Comparison of ENCODE assay signal across 11 cellular contexts in genomic region chr5:73591698-73592501, GRCh38. TPM values are rescaled to one million over a fixed set of nuclear protein-coding genes. Genes with fewer than 3 reads are reported as not detected.
DNase-seq lines count a peak whose midpoint lies in the region; ATAC-seq, FAIRE-seq and TF ChIP-seq lines count a peak whose summit lies in the region.
"Had no signal": no experiment of that assay in that cellular context is flagged by ENCODE, and none has a peak within 500 bp of the region (broad histone marks: within the 10 kb centered on the region; RNA-seq: fewer than 3 reads in every experiment).

No MANE protein-coding gene starts in this region.

- no peak overlapping the region for H3K4me3 ChIP-seq in adipocyte (ENCODE audit: low read length)
- no peak overlapping the region for H3K4me3 ChIP-seq in keratinocyte (ENCODE audit: control insufficient read depth in 2 of 3, extremely low read depth in 1 of 3, insufficient read depth in 2 of 3, low read depth in 1 of 3, low read length in 3 of 3)

- H3K9ac ChIP-seq in adipocyte (ENCODE audit: low read length) (no peak overlapping the region), keratinocyte (ENCODE audit: control insufficient read depth, extremely low read depth, insufficient read depth, low read length) (no peak overlapping the region)

- intact Hi-C loops in activated CD4-positive, alpha-beta T cell treated with anti-CD3 and anti-CD28 coated beads, Interleukin-2, amount 10 ng/mL, durations not matched to agents 24 days and 14 days (cut with micrococcal nuclease): loop anchor here (1.0 to 2.0 kb wide), 2 partner anchors 200 to 1057 kb away; no protein-coding TSS in a partner anchor

- H3K4me1 Mint-ChIP-seq in activated CD4-positive, alpha-beta T cell treated with anti-CD3 and anti-CD28 coated beads, Interleukin-2, amount 10 ng/mL, durations not matched to agents 24 days and 14 days: no peaks in the 10 kb centered on the region
- H3K4me1 Mint-ChIP-seq in activated CD4-positive, alpha-beta memory T cell treated with anti-CD3 and anti-CD28 coated beads, Interleukin-2, amount 10 ng/mL, durations not matched to agents 7 days and 5 days: peaks cover 1% of the 10 kb centered on the region

- H3K27ac ChIP-seq in keratinocyte (ENCODE audit: control insufficient read depth, insufficient read depth, low read length): peak overlapping the region; percentile 33

- H3K27ac Mint-ChIP-seq in activated CD4-positive, alpha-beta T cell treated with anti-CD3 and anti-CD28 coated beads, Interleukin-2, amount 10 ng/mL, durations not matched to agents 24 days and 14 days: no peak overlapping the region
- no peak overlapping the region for H3K27ac Mint-ChIP-seq in activated CD4-positive, alpha-beta memory T cell treated with anti-CD3 and anti-CD28 coated beads, Interleukin-2, amount 10 ng/mL, durations not matched to agents 7 days and 5 days
- H3K27ac Mint-ChIP-seq: CD8-positive, alpha-beta T cell; T-helper 1 cell treated with Interleukin-12 subunit alpha and Interleukin-12 subunit beta and Interleukin-4 antibody, amounts not matched to agents 30 μg/mL and 1 μg/mL, for 36 hours had no signal

- H2AFZ ChIP-seq in keratinocyte (ENCODE audit: control insufficient read depth, low read length): no peak overlapping the region

- no peak for ATAC-seq in GM18870 (IDR thresholded peaks at IDR 0.05; ENCODE audit: unreplicated experiment)
- no peak for ATAC-seq in HG03432 (IDR thresholded peaks at IDR 0.05; ENCODE audit: unreplicated experiment)

- H3K27me3 ChIP-seq in adipocyte (replicated peaks; ENCODE audit: control insufficient read depth, insufficient read depth, low read length) (no peaks in the 10 kb centered on the region), keratinocyte (ENCODE audit: control insufficient read depth, extremely low read depth, insufficient read depth, low read length) (no peaks in the 10 kb centered on the region)

- H3K9me3 ChIP-seq in adipocyte (ENCODE audit: control insufficient read depth, low read length) (no peaks in the 10 kb centered on the region), keratinocyte (ENCODE audit: control insufficient read depth, low read depth, low read length) (no peaks in the 10 kb centered on the region)

- DNase-seq in COR-L47 (lab: John Stamatoyannopoulos, UW) (peak; percentile 34), HS-5 (ENCODE audit: low read depth) (peak; percentile 67), adipocyte (ENCODE audit: low read depth) (peak; percentile 52), keratinocyte (ENCODE audit: low read depth, low spot score) (no peak)
- DNase-seq in activated CD4-positive, alpha-beta T cell treated with anti-CD3 and anti-CD28 coated beads, Interleukin-2, amount 10 ng/mL, durations not matched to agents 24 days and 14 days: no peak
- DNase-seq in activated CD4-positive, alpha-beta memory T cell treated with anti-CD3 and anti-CD28 coated beads, Interleukin-2, amount 10 ng/mL, durations not matched to agents 7 days and 5 days: no peak
- DNase-seq: activated effector memory CD4-positive, alpha-beta T cell treated with Interleukin-2 at 50 U/mL for 16 hours had no signal

- CTCF ChIA-PET in activated CD4-positive, alpha-beta memory T cell treated with anti-CD3 and anti-CD28 coated beads, Interleukin-2, amount 10 ng/mL, durations not matched to agents 7 days and 5 days (lab: Charles Lee): interaction anchor here (0.5 to 5.7 kb wide), 18 partner anchors 8 to 1766 kb away, joined by 3 to 74 read pairs (median 4); partner anchors contain the start of genes ANKRA2 and UTP15

- peaks cover 8% of the 10 kb centered on the region for H3K27me3 Mint-ChIP-seq in activated CD4-positive, alpha-beta T cell treated with anti-CD3 and anti-CD28 coated beads, Interleukin-2, amount 10 ng/mL, durations not matched to agents 24 days and 14 days
- H3K27me3 Mint-ChIP-seq in activated CD4-positive, alpha-beta memory T cell treated with anti-CD3 and anti-CD28 coated beads, Interleukin-2, amount 10 ng/mL, durations not matched to agents 7 days and 5 days: peaks cover 5% of the 10 kb centered on the region

- H3K9me1 ChIP-seq in keratinocyte (ENCODE audit: control insufficient read depth, extremely low read depth, insufficient read depth, low read length): no peaks in the 10 kb centered on the region

- no peaks in the 10 kb centered on the region for H3K79me2 ChIP-seq in keratinocyte (ENCODE audit: control insufficient read depth, insufficient read depth, low read length)

- no peaks in the 10 kb centered on the region for H3K36me3 Mint-ChIP-seq in activated CD4-positive, alpha-beta T cell treated with anti-CD3 and anti-CD28 coated beads, Interleukin-2, amount 10 ng/mL, durations not matched to agents 24 days and 14 days (ENCODE audit: low read depth)
- no peaks in the 10 kb centered on the region for H3K36me3 Mint-ChIP-seq in activated CD4-positive, alpha-beta memory T cell treated with anti-CD3 and anti-CD28 coated beads, Interleukin-2, amount 10 ng/mL, durations not matched to agents 7 days and 5 days (ENCODE audit: low read depth)
- H3K36me3 Mint-ChIP-seq: CD8-positive, alpha-beta T cell had no signal

- H3K4me2 ChIP-seq in keratinocyte (ENCODE audit: control insufficient read depth, extremely low read depth, insufficient read depth, low read depth, low read length): no peak overlapping the region

- H3K36me3 ChIP-seq in adipocyte (ENCODE audit: control insufficient read depth, insufficient read depth, low read length, severe bottlenecking) (no peaks in the 10 kb centered on the region), keratinocyte (ENCODE audit: control insufficient read depth in 2 of 2, extremely low read depth in 1 of 2, insufficient read depth in 2 of 2, low read length in 2 of 2) (no peaks in the 10 kb centered on the region)

- dilution Hi-C loops in keratinocyte (cut with MboI; ENCODE audit: extremely low pct_ligation_motif_present, low sequenced_read_pairs): no loop called here

- H3K4me1 ChIP-seq in adipocyte (ENCODE audit: control insufficient read depth, insufficient read depth, low read length): peaks cover 17% of the 10 kb centered on the region
- peaks cover 22% of the 10 kb centered on the region for H3K4me1 ChIP-seq in keratinocyte (ENCODE audit: control insufficient read depth, extremely low read depth, insufficient read depth, low read length)

- TF ChIP-seq CTCF in keratinocyte (optimal IDR thresholded peaks at IDR 0.05 in 1 of 3, IDR thresholded peaks at IDR 0.05 in 1 of 3, conservative IDR thresholded peaks at IDR 0.05 in 1 of 3; ENCODE audit: extremely low read depth in 1 of 3, insufficient read depth in 2 of 3, low read length in 3 of 3): no peak

- H3K9me3 Mint-ChIP-seq in activated CD4-positive, alpha-beta T cell treated with anti-CD3 and anti-CD28 coated beads, Interleukin-2, amount 10 ng/mL, durations not matched to agents 24 days and 14 days: no peaks in the 10 kb centered on the region
- no peaks in the 10 kb centered on the region for H3K9me3 Mint-ChIP-seq in activated CD4-positive, alpha-beta memory T cell treated with anti-CD3 and anti-CD28 coated beads, Interleukin-2, amount 10 ng/mL, durations not matched to agents 7 days and 5 days
- H3K9me3 Mint-ChIP-seq: CD8-positive, alpha-beta T cell; T-helper 1 cell treated with Interleukin-12 subunit alpha and Interleukin-12 subunit beta and Interleukin-4 antibody, amounts not matched to agents 30 μg/mL and 1 μg/mL, for 36 hours had no signal

- H3K4me3 Mint-ChIP-seq in activated CD4-positive, alpha-beta T cell treated with anti-CD3 and anti-CD28 coated beads, Interleukin-2, amount 10 ng/mL, durations not matched to agents 24 days and 14 days: no peak overlapping the region
- H3K4me3 Mint-ChIP-seq in activated CD4-positive, alpha-beta memory T cell treated with anti-CD3 and anti-CD28 coated beads, Interleukin-2, amount 10 ng/mL, durations not matched to agents 7 days and 5 days: no peak overlapping the region
- H3K4me3 Mint-ChIP-seq: CD8-positive, alpha-beta T cell; T-helper 1 cell treated with Interleukin-12 subunit alpha and Interleukin-12 subunit beta and Interleukin-4 antibody, amounts not matched to agents 30 μg/mL and 1 μg/mL, for 36 hours had no signal

- POLR2A ChIA-PET in activated CD4-positive, alpha-beta memory T cell treated with anti-CD3 and anti-CD28 coated beads, Interleukin-2, amount 10 ng/mL, durations not matched to agents 7 days and 5 days (lab: Charles Lee): no interaction called here

- H4K20me1 ChIP-seq in keratinocyte (ENCODE audit: control insufficient read depth, extremely low read depth, insufficient read depth, low read length): no peaks in the 10 kb centered on the region

- FAIRE-seq in keratinocyte (lab: Jason Lieb, UNC): no peak

RNA-seq across cellular contexts. Expression of gene UTP15, which starts 26.4 kb away (rescaled TPM):
- 16.3 to 28.3 TPM (median 21.7 TPM) in 3 replicates for polyA plus RNA-seq in keratinocyte
- polyA plus RNA-seq in keratinocyte (2011; ENCODE audit: low read depth): 24.8 TPM
- 9.1 and 17.4 TPM in 2 replicates for polyA plus RNA-seq in keratinocyte (2011; cell fraction: cytosol; rRNA removed)
- 25.0 and 42.0 TPM in 2 replicates for polyA plus RNA-seq in keratinocyte (2011; cell fraction: nucleus; rRNA removed)
- 12.8 and 17.7 TPM in 2 replicates for polyA plus RNA-seq in keratinocyte (2012; ENCODE audit: low replicate concordance)
- polyA minus RNA-seq in keratinocyte: 11.6 to 32.6 TPM (median 18.8 TPM) in 3 replicates
- polyA minus RNA-seq in keratinocyte (2011; cell fraction: cytosol; rRNA and poly(A)+ RNA removed): 11.7 TPM
- 18.3 and 30.7 TPM in 2 replicates for polyA minus RNA-seq in keratinocyte (2011; cell fraction: nucleus; rRNA and poly(A)+ RNA removed)
- total RNA-seq in activated CD4-positive, alpha-beta T cell treated with anti-CD3 and anti-CD28 coated beads, Interleukin-2, amount 10 ng/mL, durations not matched to agents 24 days and 14 days: 59.3 and 61.5 TPM in 2 replicates
- 10 to 100 TPM; 15.1 to 15.4 TPM for total RNA-seq in activated CD4-positive, alpha-beta memory T cell treated with anti-CD3 and anti-CD28 coated beads, Interleukin-2, amount 10 ng/mL, durations not matched to agents 7 days and 5 days

RNA-seq across cellular contexts. Expression of gene ANKRA2, which starts 26.5 kb away (rescaled TPM):
- polyA plus RNA-seq in keratinocyte: 8.7 to 20.6 TPM (median 16.6 TPM) in 3 replicates
- 21.8 TPM for polyA plus RNA-seq in keratinocyte (2011; ENCODE audit: low read depth)
- 7.6 and 15.4 TPM in 2 replicates for polyA plus RNA-seq in keratinocyte (2011; cell fraction: cytosol; rRNA removed)
- polyA plus RNA-seq in keratinocyte (2011; cell fraction: nucleus; rRNA removed): 16.3 and 24.9 TPM in 2 replicates
- 6.6 and 23.2 TPM in 2 replicates for polyA plus RNA-seq in keratinocyte (2012; ENCODE audit: low replicate concordance)
- 0.56 to 6.6 TPM (median 6.5 TPM) in 3 replicates for polyA minus RNA-seq in keratinocyte
- 6.3 TPM for polyA minus RNA-seq in keratinocyte (2011; cell fraction: cytosol; rRNA and poly(A)+ RNA removed)
- polyA minus RNA-seq in keratinocyte (2011; cell fraction: nucleus; rRNA and poly(A)+ RNA removed): 9.8 and 17.0 TPM in 2 replicates
- total RNA-seq in activated CD4-positive, alpha-beta T cell treated with anti-CD3 and anti-CD28 coated beads, Interleukin-2, amount 10 ng/mL, durations not matched to agents 24 days and 14 days: 18.5 and 19.7 TPM in 2 replicates
- total RNA-seq in activated CD4-positive, alpha-beta memory T cell treated with anti-CD3 and anti-CD28 coated beads, Interleukin-2, amount 10 ng/mL, durations not matched to agents 7 days and 5 days: 10 to 100 TPM; 23.9 to 27.1 TPM

RNA-seq across cellular contexts. Expression of gene ARHGEF28, which starts 34.1 kb away (rescaled TPM):
- 17.7 to 31.6 TPM (median 24.2 TPM) in 3 replicates for polyA plus RNA-seq in keratinocyte
- polyA plus RNA-seq in keratinocyte (2011; ENCODE audit: low read depth): 94.4 TPM
- polyA plus RNA-seq in keratinocyte (2011; cell fraction: cytosol; rRNA removed): 20.0 and 27.5 TPM in 2 replicates
- polyA plus RNA-seq in keratinocyte (2011; cell fraction: nucleus; rRNA removed): 67.9 and 74.3 TPM in 2 replicates
- 24.0 and 42.0 TPM in 2 replicates for polyA plus RNA-seq in keratinocyte (2012; ENCODE audit: low replicate concordance)
- polyA minus RNA-seq in keratinocyte: 71.2 to 134 TPM (median 94.2 TPM) in 3 replicates
- polyA minus RNA-seq in keratinocyte (2011; cell fraction: cytosol; rRNA and poly(A)+ RNA removed): 43.9 TPM
- 187 and 303 TPM in 2 replicates for polyA minus RNA-seq in keratinocyte (2011; cell fraction: nucleus; rRNA and poly(A)+ RNA removed)
- 0.14 TPM in 1 of 2 replicates, not detected in the other for total RNA-seq in activated CD4-positive, alpha-beta T cell treated with anti-CD3 and anti-CD28 coated beads, Interleukin-2, amount 10 ng/mL, durations not matched to agents 24 days and 14 days
- not detected for total RNA-seq in activated CD4-positive, alpha-beta memory T cell treated with anti-CD3 and anti-CD28 coated beads, Interleukin-2, amount 10 ng/mL, durations not matched to agents 7 days and 5 days
- total RNA-seq: CD8-positive, alpha-beta T cell had no signal

Comparison
In these comparisons a context has a peak if more than half of its experiments do, and no peak if none do; other contexts are left out.
1. DNase-seq: peak in COR-L47 (single experiment), HS-5 (single experiment) and adipocyte (single experiment); none in keratinocyte (single experiment), activated CD4-positive, alpha-beta T cell treated with anti-CD3 and anti-CD28 coated beads, Interleukin-2, amount 10 ng/mL, durations not matched to agents 24 days and 14 days (single experiment) and activated CD4-positive, alpha-beta memory T cell treated with anti-CD3 and anti-CD28 coated beads, Interleukin-2, amount 10 ng/mL, durations not matched to agents 7 days and 5 days (single experiment).